In genomic region chr7:38671901-38672559, GRCh38 we compare ENCODE assay signal across 21 cellular contexts. TPM values are rescaled to one million over a fixed set of nuclear protein-coding genes. Genes with fewer than 3 reads are reported as not detected.
DNase-seq lines count a peak whose midpoint lies in the region; ATAC-seq and TF ChIP-seq lines count a peak whose summit lies in the region.
"Had no signal": no experiment of that assay in that cellular context is flagged by ENCODE, and none has a peak within 500 bp of the region (broad histone marks: within the 10 kb centered on the region; RNA-seq: fewer than 3 reads in every experiment).

No MANE protein-coding gene starts in this region.

- WGBS in smooth muscle cell (ENCODE audit: low lambda C conversion rate): 86% methylated on average over 7 of the region's 7 CpGs

- H3K27me3 ChIP-seq in naive thymus-derived CD4-positive, alpha-beta T cell (ENCODE audit: control insufficient read depth in 2 of 2, insufficient read depth in 2 of 2, low read length in 2 of 2): no peaks in the 10 kb centered on the region
- peaks cover 9% of the 10 kb centered on the region for H3K27me3 ChIP-seq in smooth muscle cell (ENCODE audit: low read depth)
- H3K27me3 ChIP-seq: adrenal gland, SJSA1, thyroid gland had no signal

- H3K27ac Mint-ChIP-seq in naive thymus-derived CD4-positive, alpha-beta T cell: no peak overlapping the region
- H3K27ac Mint-ChIP-seq in activated CD4-positive, alpha-beta memory T cell treated with anti-CD3 and anti-CD28 coated beads, Interleukin-2, amount 10 ng/mL, durations not matched to agents 7 days and 5 days: no peak overlapping the region
- H3K27ac Mint-ChIP-seq: dendritic cell treated with granulocyte-macrophage colony-stimulating factor and Interleukin-4, amounts not matched to agents 40 ng/mL and 50 ng/mL, for 4 days had no signal

- H3K79me2 ChIP-seq in smooth muscle cell (ENCODE audit: low read depth): no peaks in the 10 kb centered on the region

- peaks cover 0 to 7% (median 0%) of the 10 kb centered on the region in 7 donors for H3K4me1 Mint-ChIP-seq in naive thymus-derived CD4-positive, alpha-beta T cell
- H3K4me1 Mint-ChIP-seq in activated CD4-positive, alpha-beta memory T cell treated with anti-CD3 and anti-CD28 coated beads, Interleukin-2, amount 10 ng/mL, durations not matched to agents 7 days and 5 days: no peaks in the 10 kb centered on the region
- H3K4me1 Mint-ChIP-seq: neural crest cell had no signal

- POLR2A ChIA-PET in naive thymus-derived CD4-positive, alpha-beta T cell (lab: Charles Lee): no interaction called here
- POLR2A ChIA-PET in activated CD4-positive, alpha-beta memory T cell treated with anti-CD3 and anti-CD28 coated beads, Interleukin-2, amount 10 ng/mL, durations not matched to agents 7 days and 5 days (lab: Charles Lee): no interaction called here

- H3K9me3 ChIP-seq in naive thymus-derived CD4-positive, alpha-beta T cell (ENCODE audit: control insufficient read depth in 2 of 3, low read length in 3 of 3): no peaks in the 10 kb centered on the region
- no peaks in the 10 kb centered on the region for H3K9me3 ChIP-seq in smooth muscle cell (replicated peaks; ENCODE audit: low read depth)
- H3K9me3 ChIP-seq: adrenal gland, SJSA1, thyroid gland had no signal

- no peak overlapping the region for H3K9ac ChIP-seq in smooth muscle cell (ENCODE audit: low read depth)

- H3K4me3 Mint-ChIP-seq in naive thymus-derived CD4-positive, alpha-beta T cell: no peak overlapping the region
- no peak overlapping the region for H3K4me3 Mint-ChIP-seq in activated CD4-positive, alpha-beta memory T cell treated with anti-CD3 and anti-CD28 coated beads, Interleukin-2, amount 10 ng/mL, durations not matched to agents 7 days and 5 days
- H3K4me3 Mint-ChIP-seq: dendritic cell treated with granulocyte-macrophage colony-stimulating factor and Interleukin-4, amounts not matched to agents 40 ng/mL and 50 ng/mL, for 4 days; neural crest cell had no signal

- no peaks in the 10 kb centered on the region for H3K4me1 ChIP-seq in naive thymus-derived CD4-positive, alpha-beta T cell (ENCODE audit: control insufficient read depth in 2 of 2, insufficient read depth in 2 of 2, low read length in 2 of 2)
- H3K4me1 ChIP-seq in smooth muscle cell (ENCODE audit: low read depth): no peaks in the 10 kb centered on the region
- H3K4me1 ChIP-seq: adrenal gland, SJSA1, thyroid gland had no signal

- H2AFZ ChIP-seq in smooth muscle cell (ENCODE audit: low read depth): no peak overlapping the region

- no peak for TF ChIP-seq CTCF in smooth muscle cell (IDR thresholded peaks at IDR 0.05; ENCODE audit: borderline replicate concordance, insufficient read depth, poor library complexity, severe bottlenecking)

- CTCF ChIA-PET in naive thymus-derived CD4-positive, alpha-beta T cell (lab: Charles Lee): no interaction called here
- CTCF ChIA-PET in activated CD4-positive, alpha-beta memory T cell treated with anti-CD3 and anti-CD28 coated beads, Interleukin-2, amount 10 ng/mL, durations not matched to agents 7 days and 5 days (lab: Charles Lee): interaction anchor here (2.5 kb wide), 1 partner anchor 11 kb away, joined by 9 read pairs; no protein-coding TSS in a partner anchor

- DNase-seq in MV-4-11 (lab: John Stamatoyannopoulos, UW) (peak; percentile 80), smooth muscle cell (lab: John Stamatoyannopoulos, UW; ENCODE audit: unreplicated experiment) (no peak)
- DNase-seq in naive thymus-derived CD4-positive, alpha-beta T cell: no peak
- no peak for DNase-seq in activated CD4-positive, alpha-beta memory T cell treated with anti-CD3 and anti-CD28 coated beads, Interleukin-2, amount 10 ng/mL, durations not matched to agents 7 days and 5 days
- no peak for DNase-seq in activated CD4-positive, alpha-beta T cell treated with anti-CD3 and anti-CD28 coated beads for 48 hours
- DNase-seq: activated effector memory CD4-positive, alpha-beta T cell treated with Interleukin-2 at 50 U/mL for 16 hours; adrenal gland; AML-193; foreskin melanocyte; NCI-H1092 treated with DMSO at 0.1 percent for 48 hours; NCI-H2081 treated with DMSO at 0.1 percent for 48 hours; NCI-H526; PC-3; thyroid gland had no signal

- peaks cover 1 to 24% (median 9%) of the 10 kb centered on the region in 5 donors for H3K27me3 Mint-ChIP-seq in naive thymus-derived CD4-positive, alpha-beta T cell
- peaks cover 3% of the 10 kb centered on the region for H3K27me3 Mint-ChIP-seq in activated CD4-positive, alpha-beta memory T cell treated with anti-CD3 and anti-CD28 coated beads, Interleukin-2, amount 10 ng/mL, durations not matched to agents 7 days and 5 days
- H3K27me3 Mint-ChIP-seq: dendritic cell treated with granulocyte-macrophage colony-stimulating factor and Interleukin-4, amounts not matched to agents 40 ng/mL and 50 ng/mL, for 4 days had no signal

- H3F3A ChIP-seq in smooth muscle cell (ENCODE audit: low read depth): no peaks in the 10 kb centered on the region

- peak; percentile 69 for ATAC-seq in GM19023 (IDR thresholded peaks at IDR 0.05; ENCODE audit: unreplicated experiment)
- ATAC-seq in HG02759 (IDR thresholded peaks at IDR 0.05; ENCODE audit: unreplicated experiment): peak; percentile 43
- peak; percentile 54 for ATAC-seq in naive thymus-derived CD4-positive, alpha-beta T cell
- ATAC-seq in GM18909 (IDR thresholded peaks at IDR 0.05; ENCODE audit: poor library complexity, unreplicated experiment): no peak
- ATAC-seq: PC-3 had no signal

- no peak overlapping the region for H3K4me2 ChIP-seq in smooth muscle cell

- no peaks in the 10 kb centered on the region for H4K20me1 ChIP-seq in smooth muscle cell (ENCODE audit: low read depth)

- no peaks in the 10 kb centered on the region for H3K36me3 ChIP-seq in naive thymus-derived CD4-positive, alpha-beta T cell (ENCODE audit: control insufficient read depth in 2 of 3, insufficient read depth in 3 of 3, low read length in 3 of 3)
- H3K36me3 ChIP-seq in smooth muscle cell (ENCODE audit: low read depth): no peaks in the 10 kb centered on the region
- H3K36me3 ChIP-seq: adrenal gland, SJSA1, thyroid gland had no signal

- intact Hi-C loops in naive thymus-derived CD4-positive, alpha-beta T cell (cut with micrococcal nuclease): no loop called here

- no peak overlapping the region for H3K27ac ChIP-seq in naive thymus-derived CD4-positive, alpha-beta T cell (ENCODE audit: low read depth, low read length)
- H3K27ac ChIP-seq in smooth muscle cell (ENCODE audit: low read depth): no peak overlapping the region
- H3K27ac ChIP-seq: adrenal gland, SJSA1, thyroid gland had no signal

- H3K9me3 Mint-ChIP-seq in naive thymus-derived CD4-positive, alpha-beta T cell: peaks cover 0 to 1% (median 0%) of the 10 kb centered on the region in 11 donors
- H3K9me3 Mint-ChIP-seq in activated CD4-positive, alpha-beta memory T cell treated with anti-CD3 and anti-CD28 coated beads, Interleukin-2, amount 10 ng/mL, durations not matched to agents 7 days and 5 days: no peaks in the 10 kb centered on the region
- H3K9me3 Mint-ChIP-seq: dendritic cell treated with granulocyte-macrophage colony-stimulating factor and Interleukin-4, amounts not matched to agents 40 ng/mL and 50 ng/mL, for 4 days; neural crest cell had no signal

- H3K4me3 ChIP-seq in naive thymus-derived CD4-positive, alpha-beta T cell (ENCODE audit: low read length): no peak overlapping the region
- no peak overlapping the region for H3K4me3 ChIP-seq in smooth muscle cell
- H3K4me3 ChIP-seq: adrenal gland, SJSA1, thyroid gland had no signal

- no peaks in the 10 kb centered on the region for H3K36me3 Mint-ChIP-seq in naive thymus-derived CD4-positive, alpha-beta T cell
- no peaks in the 10 kb centered on the region for H3K36me3 Mint-ChIP-seq in activated CD4-positive, alpha-beta memory T cell treated with anti-CD3 and anti-CD28 coated beads, Interleukin-2, amount 10 ng/mL, durations not matched to agents 7 days and 5 days (ENCODE audit: low read depth)

RNA-seq across cellular contexts. Expression of gene AMPH, which starts 40.9 kb away (rescaled TPM):
- not detected for total RNA-seq in naive thymus-derived CD4-positive, alpha-beta T cell
- under 1 TPM; 0.11 to 0.28 TPM for polyA plus RNA-seq in naive thymus-derived CD4-positive, alpha-beta T cell
- not detected for total RNA-seq in activated CD4-positive, alpha-beta memory T cell treated with anti-CD3 and anti-CD28 coated beads, Interleukin-2, amount 10 ng/mL, durations not matched to agents 7 days and 5 days
- 1.6 and 1.7 TPM in 2 replicates for total RNA-seq in smooth muscle cell
- polyA plus RNA-seq in smooth muscle cell: 2.2 and 2.4 TPM in 2 replicates
- total RNA-seq: bronchial epithelial cell, PC-3, SJSA1 had no signal
